Comparison of ENCODE assay signal across 15 cellular contexts in genomic region chr1:9265966-9266365, GRCh38.
"Had no signal": no experiment of that assay in that cellular context is flagged by ENCODE, and none has a peak within 500 bp of the region (broad histone marks: within the 10 kb centered on the region; RNA-seq: fewer than 3 reads in every experiment).

No MANE protein-coding gene starts in this region.

- H3K9me3 ChIP-seq: colonic mucosa, esophagus squamous epithelium had no signal

- H3K9me3 Mint-ChIP-seq: activated T-helper 2 cell treated with anti-CD3 and anti-CD28 coated beads, Interferon-gamma antibody, Interleukin-2, Interleukin-4, amounts not matched to agents 10 μg/mL and 5 μg/mL and 100 μg/mL, durations not matched to agents 14 hours and 24 hours and 36 hours; immature natural killer cell; stimulated activated memory B cell treated with anti-CD40 and anti-IgM and Interleukin-4, amounts not matched to agents 10 μg/mL and 1 μg/mL and 100 μg/mL, for 72 hours had no signal

- H3K27me3 Mint-ChIP-seq: stimulated activated memory B cell treated with anti-CD40 and anti-IgM and Interleukin-4, amounts not matched to agents 10 μg/mL and 1 μg/mL and 100 μg/mL, for 72 hours had no signal

- H3K4me3 ChIP-seq: cardiac muscle cell, colonic mucosa, esophagus squamous epithelium, lung had no signal

- H3K4me1 ChIP-seq: colonic mucosa had no signal

- H3K27ac Mint-ChIP-seq: activated naive CD4-positive, alpha-beta T cell treated with anti-CD3 and anti-CD28 coated beads, Interleukin-2, amount 10 ng/mL, durations not matched to agents 7 days and 5 days; activated T-helper 2 cell treated with anti-CD3 and anti-CD28 coated beads, Interferon-gamma antibody, Interleukin-2, Interleukin-4, amounts not matched to agents 10 μg/mL and 5 μg/mL and 100 μg/mL, durations not matched to agents 14 hours and 24 hours and 36 hours; immature natural killer cell; stimulated activated memory B cell treated with anti-CD40 and anti-IgM and Interleukin-4, amounts not matched to agents 10 μg/mL and 1 μg/mL and 100 μg/mL, for 72 hours; T-helper 1 cell treated with Interleukin-12 subunit alpha and Interleukin-12 subunit beta and Interleukin-4 antibody, amounts not matched to agents 30 μg/mL and 1 μg/mL, for 36 hours had no signal

- H3K4me3 Mint-ChIP-seq: activated naive CD4-positive, alpha-beta T cell treated with anti-CD3 and anti-CD28 coated beads, Interleukin-2, amount 10 ng/mL, durations not matched to agents 7 days and 5 days; immature natural killer cell; stimulated activated memory B cell treated with anti-CD40 and anti-IgM and Interleukin-4, amounts not matched to agents 10 μg/mL and 1 μg/mL and 100 μg/mL, for 72 hours; T-helper 1 cell treated with Interleukin-12 subunit alpha and Interleukin-12 subunit beta and Interleukin-4 antibody, amounts not matched to agents 30 μg/mL and 1 μg/mL, for 36 hours had no signal

- H3K27me3 ChIP-seq: cardiac muscle cell, colonic mucosa, esophagus squamous epithelium had no signal

- DNase-seq: activated naive CD4-positive, alpha-beta T cell treated with anti-CD3 and anti-CD28 coated beads, Interleukin-2, amount 10 ng/mL, durations not matched to agents 7 days and 5 days; activated T-cell treated with anti-CD3 and anti-CD28 coated beads for 4 hours; colonic mucosa; esophagus squamous epithelium; foreskin fibroblast; immature natural killer cell; left cardiac atrium; nucleus accumbens; stimulated activated CD4-positive, alpha-beta T cell treated with anti-CD3 and anti-CD28 coated beads, Interleukin-2, amount 100 ng/mL, for 48 hours had no signal

- H3K27ac ChIP-seq: cardiac muscle cell, colonic mucosa had no signal

- ATAC-seq: activated CD4-positive, CD25-positive, alpha-beta regulatory T cell treated with anti-CD3 and anti-CD28 coated beads, Interleukin-2, amount 50 U/mL, for 24 hours; left cardiac atrium; stimulated activated memory B cell treated with anti-CD40 and anti-IgM and Interleukin-4, amounts not matched to agents 10 μg/mL and 1 μg/mL and 100 μg/mL, for 72 hours had no signal
